ENCODE assay signal across 12 cellular contexts in genomic region chr2:48320747-48321146, GRCh38. TPM values are rescaled to one million over a fixed set of nuclear protein-coding genes. Genes with fewer than 3 reads are reported as not detected.
A peak's percentile ranks its signal among the peaks of the same experiment; 100 is the strongest.
DNase-seq lines count a peak whose midpoint lies in the region; TF ChIP-seq lines count a peak whose summit lies in the region.
"Had no signal": no experiment of that assay in that cellular context is flagged by ENCODE, and none has a peak within 500 bp of the region (broad histone marks: within the 10 kb centered on the region; RNA-seq: fewer than 3 reads in every experiment).

No MANE protein-coding gene starts in this region.

- in situ Hi-C loops in mammary epithelial cell (cut with MboI; ENCODE audit: low sequenced_read_pairs in 2 of 2): no loop called here

- no peak overlapping the region for H3K27ac ChIP-seq in mammary epithelial cell (ENCODE audit: insufficient read depth, low read depth, low read length)
- no peak overlapping the region for H3K27ac ChIP-seq in PC-9
- H3K27ac ChIP-seq: pancreas had no signal

- H3K36me3 Mint-ChIP-seq in activated CD4-positive, alpha-beta memory T cell treated with anti-CD3 and anti-CD28 coated beads for 36 hours: peaks cover 1% of the 10 kb centered on the region
- H3K36me3 Mint-ChIP-seq in activated CD4-positive, alpha-beta memory T cell treated with anti-CD3 and anti-CD28 coated beads, Interleukin-2, amount 10 ng/mL, durations not matched to agents 7 days and 5 days (ENCODE audit: low read depth): peaks cover 32% of the 10 kb centered on the region

- H3K27me3 ChIP-seq in mammary epithelial cell (ENCODE audit: insufficient read depth, low read length): no peaks in the 10 kb centered on the region
- no peaks in the 10 kb centered on the region for H3K27me3 ChIP-seq in PC-9 (ENCODE audit: insufficient read depth, low read depth)
- H3K27me3 ChIP-seq: pancreas, Peyer's patch had no signal

- peaks cover 65% of the 10 kb centered on the region for H3K4me1 Mint-ChIP-seq in activated CD4-positive, alpha-beta memory T cell treated with anti-CD3 and anti-CD28 coated beads for 36 hours (ENCODE audit: low read depth)
- peaks cover 56% of the 10 kb centered on the region for H3K4me1 Mint-ChIP-seq in activated CD4-positive, alpha-beta memory T cell treated with anti-CD3 and anti-CD28 coated beads, Interleukin-2, amount 10 ng/mL, durations not matched to agents 7 days and 5 days

- H3K79me2 ChIP-seq in mammary epithelial cell (ENCODE audit: insufficient read depth, low read length) (peaks cover 96% of the 10 kb centered on the region), PC-9 (ENCODE audit: low read depth) (peaks cover 99% of the 10 kb centered on the region)

- no peaks in the 10 kb centered on the region for H3K27me3 Mint-ChIP-seq in activated CD4-positive, alpha-beta memory T cell treated with anti-CD3 and anti-CD28 coated beads for 36 hours
- no peaks in the 10 kb centered on the region for H3K27me3 Mint-ChIP-seq in activated CD4-positive, alpha-beta memory T cell treated with anti-CD3 and anti-CD28 coated beads, Interleukin-2, amount 10 ng/mL, durations not matched to agents 7 days and 5 days

- BruUV-seq in mammary epithelial cell (replicated peaks; lab: Mats Ljungman, UMichigan) (no TSS peak), PC-9 (replicated peaks; lab: Mats Ljungman, UMichigan) (no TSS peak)

- H3K4me3 Mint-ChIP-seq in activated CD4-positive, alpha-beta memory T cell treated with anti-CD3 and anti-CD28 coated beads for 36 hours: no peak overlapping the region
- H3K4me3 Mint-ChIP-seq in activated CD4-positive, alpha-beta memory T cell treated with anti-CD3 and anti-CD28 coated beads, Interleukin-2, amount 10 ng/mL, durations not matched to agents 7 days and 5 days: no peak overlapping the region

- no peaks in the 10 kb centered on the region for H3F3A ChIP-seq in PC-9 (ENCODE audit: insufficient read depth, low read depth)

- H3K4me2 ChIP-seq in mammary epithelial cell (ENCODE audit: insufficient read depth, low read depth, low read length): no peak overlapping the region
- H3K4me2 ChIP-seq in PC-9: no peak overlapping the region

- CTCF ChIA-PET in activated CD4-positive, alpha-beta memory T cell treated with anti-CD3 and anti-CD28 coated beads for 36 hours (lab: Charles Lee): no interaction called here
- CTCF ChIA-PET in activated CD4-positive, alpha-beta memory T cell treated with anti-CD3 and anti-CD28 coated beads, Interleukin-2, amount 10 ng/mL, durations not matched to agents 7 days and 5 days (lab: Charles Lee): no interaction called here
- CTCF ChIA-PET in mammary epithelial cell (lab: Charles Lee; ENCODE audit: low non-redundant PET) (no interaction called here), PC-9 (lab: Charles Lee) (no interaction called here)

- peak overlapping the region; percentile 35 for H3K27ac Mint-ChIP-seq in activated CD4-positive, alpha-beta memory T cell treated with anti-CD3 and anti-CD28 coated beads for 36 hours
- no peak overlapping the region for H3K27ac Mint-ChIP-seq in activated CD4-positive, alpha-beta memory T cell treated with anti-CD3 and anti-CD28 coated beads, Interleukin-2, amount 10 ng/mL, durations not matched to agents 7 days and 5 days

- POLR2A ChIA-PET in activated CD4-positive, alpha-beta memory T cell treated with anti-CD3 and anti-CD28 coated beads for 36 hours (lab: Charles Lee): no interaction called here
- POLR2A ChIA-PET in activated CD4-positive, alpha-beta memory T cell treated with anti-CD3 and anti-CD28 coated beads, Interleukin-2, amount 10 ng/mL, durations not matched to agents 7 days and 5 days (lab: Charles Lee): no interaction called here
- POLR2A ChIA-PET in PC-9 (lab: Charles Lee; ENCODE audit: unreplicated experiment): no interaction called here

- no peaks in the 10 kb centered on the region for H3K9me3 Mint-ChIP-seq in activated CD4-positive, alpha-beta memory T cell treated with anti-CD3 and anti-CD28 coated beads for 36 hours
- H3K9me3 Mint-ChIP-seq in activated CD4-positive, alpha-beta memory T cell treated with anti-CD3 and anti-CD28 coated beads, Interleukin-2, amount 10 ng/mL, durations not matched to agents 7 days and 5 days: peaks cover 2% of the 10 kb centered on the region

- TF ChIP-seq CTCF in mammary epithelial cell (conservative IDR thresholded peaks at IDR 0.05 in 1 of 2, IDR thresholded peaks at IDR 0.05 in 1 of 2; ENCODE audit: extremely low read depth in 1 of 2, insufficient read depth in 1 of 2, low read depth in 1 of 2, low read length in 2 of 2) (no peak), PC-9 (conservative IDR thresholded peaks at IDR 0.05) (no peak)

- no peaks in the 10 kb centered on the region for H3K9me3 ChIP-seq in mammary epithelial cell (replicated peaks; ENCODE audit: insufficient read depth, low read length)
- peaks cover 3% of the 10 kb centered on the region; the same call in 1 of the 2 replicates for H3K9me3 ChIP-seq in PC-9 (ENCODE audit: insufficient read depth, low read depth)
- H3K9me3 ChIP-seq: pancreas, Peyer's patch had no signal

- dilution Hi-C loops in mammary epithelial cell (cut with HindIII; ENCODE audit: low sequenced_read_pairs): no loop called here

- DNase-seq in activated CD4-positive, alpha-beta memory T cell treated with anti-CD3 and anti-CD28 coated beads for 36 hours: no peak
- no peak for DNase-seq in activated CD4-positive, alpha-beta memory T cell treated with anti-CD3 and anti-CD28 coated beads, Interleukin-2, amount 10 ng/mL, durations not matched to agents 7 days and 5 days
- peak; percentile 70 for DNase-seq in MV-4-11 (lab: John Stamatoyannopoulos, UW)
- peak; percentile 5 for DNase-seq in mammary epithelial cell
- peak; percentile 41 for DNase-seq in renal cortical epithelial cell (ENCODE audit: low read depth)
- DNase-seq in NCI-H1694 (lab: John Stamatoyannopoulos, UW): no peak
- DNase-seq in PC-9: no peak
- DNase-seq in stimulated activated CD4-positive, alpha-beta T cell treated with anti-CD3 and anti-CD28 coated beads, Interleukin-4, amount 100 ng/mL, for 4 hours: no peak
- DNase-seq: NCI-H1105 treated with DMSO at 0.1 percent for 48 hours, NCI-H510A, pancreas, Peyer's patch had no signal

- H3K4me3 ChIP-seq in mammary epithelial cell (replicated peaks in 1 of 3; ENCODE audit: insufficient read depth in 1 of 3, low read depth in 2 of 3, low read length in 3 of 3): no peak overlapping the region
- no peak overlapping the region for H3K4me3 ChIP-seq in PC-9
- H3K4me3 ChIP-seq: pancreas, Peyer's patch had no signal

- H3K4me1 ChIP-seq in mammary epithelial cell (ENCODE audit: insufficient read depth, low read length): no peaks in the 10 kb centered on the region
- peaks cover 13% of the 10 kb centered on the region for H3K4me1 ChIP-seq in PC-9 (replicated peaks; ENCODE audit: insufficient read depth)

- H2AFZ ChIP-seq in mammary epithelial cell (ENCODE audit: low read depth, low read length) (no peak overlapping the region), PC-9 (no peak overlapping the region)

- no peaks in the 10 kb centered on the region for H4K20me1 ChIP-seq in mammary epithelial cell (ENCODE audit: insufficient read depth, low read length)
- H4K20me1 ChIP-seq in PC-9 (ENCODE audit: insufficient read depth): no peaks in the 10 kb centered on the region; the same call in 1 of the 2 replicates

- H3K36me3 ChIP-seq in mammary epithelial cell (ENCODE audit: insufficient read depth, low read length) (no peaks in the 10 kb centered on the region), PC-9 (ENCODE audit: low read depth) (no peaks in the 10 kb centered on the region)
- H3K36me3 ChIP-seq: pancreas, Peyer's patch had no signal

- no peak overlapping the region for H3K9ac ChIP-seq in mammary epithelial cell (ENCODE audit: insufficient read depth, low read length)

- intact Hi-C loops in activated CD4-positive, alpha-beta memory T cell treated with anti-CD3 and anti-CD28 coated beads for 36 hours (cut with micrococcal nuclease): no loop called here
- intact Hi-C loops in mammary epithelial cell (cut with micrococcal nuclease): no loop called here
- intact Hi-C loops in PC-9 (cut with micrococcal nuclease; ENCODE audit: unreplicated experiment): no loop called here

- H3K9me2 ChIP-seq in PC-9 (ENCODE audit: insufficient read depth): no peaks in the 10 kb centered on the region

RNA-seq across cellular contexts. Expression of gene FOXN2, which starts 6.3 kb away (rescaled TPM):
- 10 to 100 TPM; 45.7 to 47.0 TPM for total RNA-seq in activated CD4-positive, alpha-beta memory T cell treated with anti-CD3 and anti-CD28 coated beads for 36 hours
- total RNA-seq in activated CD4-positive, alpha-beta memory T cell treated with anti-CD3 and anti-CD28 coated beads, Interleukin-2, amount 10 ng/mL, durations not matched to agents 7 days and 5 days: 10 to 100 TPM; 60.8 to 62.0 TPM
- 10 to 100 TPM; 33.4 to 43.3 TPM for total RNA-seq in mammary epithelial cell
- polyA plus RNA-seq in mammary epithelial cell: 13.6 TPM
- polyA minus RNA-seq in mammary epithelial cell: 57.5 TPM
- 19.5 and 27.6 TPM in 2 replicates for total RNA-seq in renal cortical epithelial cell
- 11.6 and 13.4 TPM in 2 replicates for total RNA-seq in PC-9 (2021)

Comparison
In these comparisons a context has a peak if more than half of its experiments do, and no peak if none do; other contexts are left out.
1. DNase-seq: peak in MV-4-11 (single experiment), mammary epithelial cell (single experiment) and renal cortical epithelial cell (single experiment); none in activated CD4-positive, alpha-beta memory T cell treated with anti-CD3 and anti-CD28 coated beads for 36 hours (single experiment), activated CD4-positive, alpha-beta memory T cell treated with anti-CD3 and anti-CD28 coated beads, Interleukin-2, amount 10 ng/mL, durations not matched to agents 7 days and 5 days (single experiment), NCI-H1694 (single experiment), PC-9 (0 of 2) and stimulated activated CD4-positive, alpha-beta T cell treated with anti-CD3 and anti-CD28 coated beads, Interleukin-4, amount 100 ng/mL, for 4 hours (0 of 2).